ENCODE assay signal across 27 cellular contexts in genomic region chr12:80810874-80811273, GRCh38.
"Had no signal": no experiment of that assay in that cellular context is flagged by ENCODE, and none has a peak within 500 bp of the region (broad histone marks: within the 10 kb centered on the region; RNA-seq: fewer than 3 reads in every experiment).

No MANE protein-coding gene starts in this region.

- H3K27me3 ChIP-seq: MG63 had no signal

- ATAC-seq: activated CD8-positive, alpha-beta T cell treated with anti-CD3 and anti-CD28 coated beads for 36 hours; activated T-cell treated with anti-CD3 and anti-CD28 coated beads, Interleukin-2, amount 50 U/mL, for 72 hours; PC-3; T-helper 17 cell had no signal

- H3K9me3 ChIP-seq: MG63 had no signal

- DNase-seq: activated CD4-positive, alpha-beta T cell treated with anti-CD3 and anti-CD28 coated beads for 4 hours; activated CD8-positive, alpha-beta memory T cell treated with anti-CD3 and anti-CD28 coated beads, Interleukin-2, amount 50 U/mL, for 4 hours; activated CD8-positive, alpha-beta T cell treated with anti-CD3 and anti-CD28 coated beads for 36 hours; activated gamma-delta T cell treated with Interleukin-2 at 50 U/mL for 16 hours; activated naive CD4-positive, alpha-beta T cell treated with anti-CD3 and anti-CD28 coated beads, Interleukin-2, amount 10 ng/mL, durations not matched to agents 7 days and 5 days; activated naive CD8-positive, alpha-beta T cell treated with anti-CD3 and anti-CD28 coated beads for 36 hours; activated T-cell treated with anti-CD3 and anti-CD28 coated beads, Interleukin-2, amount 50 U/mL, for 72 hours; anterior cingulate cortex; cerebellar nuclear complex; KG1; MG63; MV-4-11; NCI-H1092 treated with DMSO at 0.1 percent for 48 hours; NCI-H1417 treated with DMSO at 0.1 percent for 48 hours; NCI-H1694; NCI-H2029; NCI-H2107; NCI-H2171 treated with DMSO at 0.1 percent for 48 hours; NCI-H345; NCI-H510A; NCI-H526 treated with DMSO at 0.1 percent for 48 hours; NCI-H82; PC-3; SIG-M5; T-helper 17 cell; T-helper 9 cell had no signal

- H3K4me3 ChIP-seq: MG63 had no signal

- H3K27ac ChIP-seq: VCaP had no signal
